8 cellular contexts compared by ENCODE assay signal in genomic region chr10:100518761-100519241, GRCh38. TPM values are rescaled to one million over a fixed set of nuclear protein-coding genes. Genes with fewer than 3 reads are reported as not detected.
DNase-seq lines count a peak whose midpoint lies in the region; ATAC-seq lines count a peak whose summit lies in the region.

No MANE protein-coding gene starts in this region.

- ATAC-seq in GM21515 (IDR thresholded peaks at IDR 0.05; ENCODE audit: unreplicated experiment): no peak

- no peaks in the 10 kb centered on the region for H4K20me1 ChIP-seq in GM23248 (ENCODE audit: insufficient read depth)

- H3K9me3 ChIP-seq in GM23248 (ENCODE audit: low read depth) (no peaks in the 10 kb centered on the region), esophagus (ENCODE audit: control insufficient read depth in 2 of 2, insufficient read depth in 1 of 2, low read depth in 1 of 2, low read length in 1 of 2) (no peaks in the 10 kb centered on the region)

- H3K9me2 ChIP-seq in GM23248 (ENCODE audit: insufficient read depth): no peaks in the 10 kb centered on the region

- peak overlapping the region; percentile 51 for H2AFZ ChIP-seq in GM23248

- WGBS in GM23248 (ENCODE audit: low coverage in 1 of 2, low lambda C conversion rate in 2 of 2, missing lambda C conversion rate in 2 of 2), 2 experiments: 7 to 11% methylated on average over 7 of the region's 7 CpGs
- WGBS in esophagus, 2 donors: 17 to 22% methylated on average over 7 of the region's 7 CpGs

- no peaks in the 10 kb centered on the region for H3K27me3 ChIP-seq in GM23248 (replicated peaks; ENCODE audit: insufficient read depth)
- no peaks in the 10 kb centered on the region for H3K27me3 ChIP-seq in esophagus (ENCODE audit: control insufficient read depth in 1 of 2, insufficient read depth in 2 of 2, low read length in 2 of 2)

- in situ Hi-C loops in GM23248 (cut with MboI): loop anchor here (10.0 kb wide), 1 partner anchor 174 kb away; the partner anchor contains the start of gene SCD

- H3K27ac ChIP-seq in GM23248: no peak overlapping the region
- H3K27ac ChIP-seq in esophagus (ENCODE audit: low read depth in 2 of 2, low read length in 1 of 2): no peak overlapping the region

- peaks cover 34% of the 10 kb centered on the region for H3F3A ChIP-seq in GM23248 (ENCODE audit: insufficient read depth)

- H3K4me3 ChIP-seq in GM23248 (peak overlapping the region; percentile 52), esophagus (ENCODE audit: low read depth in 1 of 2, low read length in 2 of 2) (peak overlapping the region; percentile 28 to 31)

- H3K4me2 ChIP-seq in GM23248 (ENCODE audit: unreplicated experiment): peak overlapping the region; percentile 77

- DNase-seq in AG20443 (ENCODE audit: low spot score) (peak; percentile 71), GM23248 (peak; percentile 79), NCI-H748 treated with DMSO at 0.1 percent for 48 hours (lab: John Stamatoyannopoulos, UW) (peak; percentile 50), mucosa of gallbladder (ENCODE audit: low spot score) (peak; percentile 72), superior temporal gyrus (ENCODE audit: extremely low spot score) (peak; percentile 95)
- peak; percentile 59 for DNase-seq in activated T-cell treated with anti-CD3 and anti-CD28 coated beads, Interleukin-2, amount 50 U/mL, for 1 hour

- H3K4me1 ChIP-seq in GM23248 (ENCODE audit: insufficient read depth) (peaks cover 40% of the 10 kb centered on the region), esophagus (ENCODE audit: control insufficient read depth in 2 of 2, insufficient read depth in 2 of 2, low read length in 1 of 2) (peaks cover 0 to 3% of the 10 kb centered on the region in 2 donors)

- H3K36me3 ChIP-seq in GM23248 (ENCODE audit: low read depth) (peaks cover 7% of the 10 kb centered on the region; the same call in 1 of the 2 replicates), esophagus (ENCODE audit: control insufficient read depth in 2 of 2, insufficient read depth in 2 of 2, low read length in 1 of 2) (peaks cover 4 to 7% of the 10 kb centered on the region in 2 donors)

- H3K9ac ChIP-seq in GM23248: peak overlapping the region; percentile 0; the same call in 1 of the 2 replicates

- H3K79me2 ChIP-seq in GM23248 (ENCODE audit: insufficient read depth): no peaks in the 10 kb centered on the region

RNA-seq across cellular contexts. Expression of gene SEC31B, which starts 0.9 kb away (rescaled TPM):
- 2.5 and 2.7 TPM in 2 replicates for total RNA-seq in GM23248 (2014; rRNA removed; shearing (Covaris generic))
- 2.2 and 4.5 TPM in 2 replicates for polyA plus RNA-seq in GM23248 (2016; fragmentation: Nextera tagmentation; extraction: Ambion mirVana)
- polyA plus RNA-seq in esophagus: 1 to 10 TPM; 3.6 to 9.1 TPM
- 13.5 TPM for total RNA-seq in mucosa of gallbladder

RNA-seq across cellular contexts. Expression of gene NDUFB8, which starts 10.9 kb away (rescaled TPM):
- total RNA-seq in GM23248 (2014; rRNA removed; shearing (Covaris generic)): 123 and 124 TPM in 2 replicates
- 294 and 324 TPM in 2 replicates for polyA plus RNA-seq in GM23248 (2016; fragmentation: Nextera tagmentation; extraction: Ambion mirVana)
- polyA plus RNA-seq in esophagus: 100 to 1,000 TPM; 280 to 317 TPM
- 140 TPM for total RNA-seq in mucosa of gallbladder

RNA-seq across cellular contexts. Expression of gene HIF1AN, which starts 16.9 kb away (rescaled TPM):
- 5.4 and 9.8 TPM in 2 replicates for total RNA-seq in GM23248 (2014; rRNA removed; shearing (Covaris generic))
- polyA plus RNA-seq in GM23248 (2016; fragmentation: Nextera tagmentation; extraction: Ambion mirVana) (35.2 and 36.7 TPM in 2 replicates), esophagus (1 to 10 TPM; 7.0 to 7.6 TPM)
- 46.4 TPM for total RNA-seq in mucosa of gallbladder

RNA-seq across cellular contexts. Expression of gene WNT8B, which starts 56.0 kb away (rescaled TPM):
- total RNA-seq in GM23248 (2014; rRNA removed; shearing (Covaris generic)): not detected in 2 replicates
- polyA plus RNA-seq in GM23248 (2016; fragmentation: Nextera tagmentation; extraction: Ambion mirVana) (not detected in 2 replicates), esophagus (not detected)
- not detected for total RNA-seq in mucosa of gallbladder
